Comparison of ENCODE assay signal across 1 cellular context in genomic region chr1:12620931-12621330, GRCh38.
TF ChIP-seq lines count a peak whose summit lies in the region.

No MANE protein-coding gene starts in this region.

TF ChIP-seq in A549, 52 proteins besides CTCF, POLR2A, EP300 and RAD21 (continued from another document):
- TF ChIP-seq REST (IDR thresholded peaks at IDR 0.05) = no peak
- no peak for TF ChIP-seq HEYL (CRISPR knock-in tag; IDR thresholded peaks at IDR 0.05)
- no peak for TF ChIP-seq KDM1A (IDR thresholded peaks at IDR 0.05; ENCODE audit: low read depth)
- TF ChIP-seq HDAC2 (IDR thresholded peaks at IDR 0.05) = no peak
- TF ChIP-seq FOSL2 (IDR thresholded peaks at IDR 0.05) = no peak
- TF ChIP-seq FOSL2 (CRISPR knock-in tag; IDR thresholded peaks at IDR 0.05) = no peak
